In the genomic region with DNA sequence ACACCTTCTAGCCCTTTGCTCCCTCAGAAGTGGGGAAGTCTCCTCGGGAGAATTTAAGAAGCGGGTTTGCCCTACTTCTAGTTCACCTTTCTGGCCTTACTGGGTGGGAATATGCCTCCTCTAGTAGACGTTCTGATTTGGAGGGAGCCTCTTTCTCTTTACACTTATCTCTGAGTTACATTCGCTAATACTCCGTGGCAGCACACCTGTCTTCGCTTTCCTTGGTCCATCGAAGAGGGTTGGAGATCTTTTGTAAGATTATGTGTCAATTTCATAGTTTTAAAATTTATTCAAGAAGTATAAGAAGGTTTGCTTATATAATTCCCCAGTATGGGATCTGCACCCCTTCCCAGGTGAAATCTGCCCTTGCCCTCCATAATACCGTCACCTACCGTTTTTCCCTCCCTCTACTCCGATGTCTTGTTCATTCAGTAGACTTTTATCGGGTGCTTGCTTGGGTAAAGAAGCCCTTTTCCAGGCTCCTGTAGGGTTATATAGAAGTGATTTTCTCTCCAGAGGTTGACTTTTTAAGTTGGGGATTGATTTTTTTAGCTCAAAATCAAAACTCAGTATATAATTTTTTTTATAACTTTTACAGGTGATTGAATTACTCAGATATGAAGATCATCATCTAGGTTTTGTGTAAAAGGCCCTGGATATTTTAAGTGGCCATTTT, we compare ENCODE assay signal across 8 cellular contexts. TPM values are rescaled to one million over a fixed set of nuclear protein-coding genes. Genes with fewer than 3 reads are reported as not detected.
DNase-seq lines count a peak whose midpoint lies in the region; ATAC-seq and TF ChIP-seq lines count a peak whose summit lies in the region.

No MANE protein-coding gene starts in this region.

- H3K27me3 ChIP-seq in duodenal mucosa (ENCODE audit: control insufficient read depth in 1 of 2, insufficient read depth in 2 of 2, low read length in 2 of 2) = no peaks in the 10 kb centered on the region

- H3K9me3 Mint-ChIP-seq in natural killer cell = no peaks in the 10 kb centered on the region

- DNase-seq in NCI-H748 treated with DMSO at 0.1 percent for 48 hours (lab: John Stamatoyannopoulos, UW) = peak; percentile 43
- DNase-seq in natural killer cell = no peak
- DNase-seq in stimulated activated CD4-positive, alpha-beta T cell treated with anti-CD3 and anti-CD28 coated beads, Interleukin-1b, Interleukin-23, amount 100 ng/mL, for 48 hours = no peak

- H3K27ac Mint-ChIP-seq in natural killer cell = peak overlapping the region; percentile 98 to 100

- no peaks in the 10 kb centered on the region for H3K9me3 ChIP-seq in duodenal mucosa (ENCODE audit: control insufficient read depth in 1 of 2, low read length in 2 of 2)

- no peaks in the 10 kb centered on the region for H3K27me3 Mint-ChIP-seq in natural killer cell (ENCODE audit: low read depth in 2 of 2)

- no peak for TF ChIP-seq CTCF in natural killer cell (IDR thresholded peaks at IDR 0.05)

- H3K4me1 ChIP-seq in duodenal mucosa (ENCODE audit: control insufficient read depth in 1 of 2, insufficient read depth in 2 of 2, low read length in 2 of 2) = peaks cover 14 to 30% of the 10 kb centered on the region in 2 donors

- no peak for ATAC-seq in natural killer cell
- ATAC-seq in HG02623 (IDR thresholded peaks at IDR 0.05; ENCODE audit: unreplicated experiment) = no peak
- no peak for ATAC-seq in GM19463 (IDR thresholded peaks at IDR 0.05; ENCODE audit: unreplicated experiment)
- no peak for ATAC-seq in GM21723 (IDR thresholded peaks at IDR 0.05; ENCODE audit: unreplicated experiment)

- intact Hi-C loops in natural killer cell (cut with micrococcal nuclease) = loop anchor here (2.0 to 10.0 kb wide), 4 partner anchors 32 to 1180 kb away; a partner anchor contains a TSS

- H3K4me1 Mint-ChIP-seq in natural killer cell = peaks cover 61 to 64% of the 10 kb centered on the region in 2 donors

- H3K4me3 ChIP-seq in GM08714 (ENCODE audit: low read length) (peak overlapping the region; percentile 84), duodenal mucosa (ENCODE audit: low read depth in 1 of 2, low read length in 2 of 2) (peak overlapping the region; percentile 73 to 76)

- H3K4me3 Mint-ChIP-seq in natural killer cell = peak overlapping the region; percentile 98

- no peaks in the 10 kb centered on the region for H3K36me3 Mint-ChIP-seq in natural killer cell

- H3K36me3 ChIP-seq in duodenal mucosa (ENCODE audit: control insufficient read depth in 1 of 2, insufficient read depth in 2 of 2, low read length in 2 of 2) = no peaks in the 10 kb centered on the region

- peak overlapping the region; percentile 100 for H3K27ac ChIP-seq in duodenal mucosa (ENCODE audit: low read depth, low read length)

- peak overlapping the region; percentile 99 to 100 for H3K9ac ChIP-seq in duodenal mucosa (ENCODE audit: low read depth in 1 of 2, low read length in 2 of 2)

RNA-seq across cellular contexts. Expression of a gene that starts 1.1 kb away (rescaled TPM):
- total RNA-seq in natural killer cell = 100 to 1,000 TPM; 104 to 130 (median 118) TPM
